In the genomic region with DNA sequence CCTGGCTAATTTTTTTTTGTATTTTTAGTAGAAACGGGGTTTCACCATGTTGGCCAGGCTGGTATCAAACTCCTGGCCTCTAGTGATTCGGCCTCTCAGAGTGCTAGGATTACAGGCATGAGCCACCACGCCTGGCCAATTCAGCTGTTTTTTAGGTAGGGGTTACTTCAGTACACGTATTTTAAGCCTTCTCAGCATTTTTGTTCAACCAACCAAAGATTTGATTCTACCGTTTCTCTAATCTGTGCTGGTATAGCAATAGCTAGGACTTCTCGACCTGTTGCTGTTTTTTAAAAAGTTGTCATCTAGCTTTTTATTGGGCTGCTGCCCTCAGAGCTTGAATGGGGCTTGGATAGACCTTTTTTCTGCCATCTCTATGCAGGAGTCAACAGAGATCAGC, we compare ENCODE assay signal across 15 cellular contexts. TPM values are rescaled to one million over a fixed set of nuclear protein-coding genes. Genes with fewer than 3 reads are reported as not detected.
DNase-seq lines count a peak whose midpoint lies in the region; ATAC-seq and TF ChIP-seq lines count a peak whose summit lies in the region.
"Had no signal": no experiment of that assay in that cellular context is flagged by ENCODE, and none has a peak within 500 bp of the region (broad histone marks: within the 10 kb centered on the region; RNA-seq: fewer than 3 reads in every experiment).

No MANE protein-coding gene starts in this region.

- in situ Hi-C loops in IMR-90 (cut with MboI; ENCODE audit: low sequenced_read_pairs): no loop called here

- no peak for TF ChIP-seq EP300 in sigmoid colon (IDR thresholded peaks at IDR 0.05)

- H3K27me3 ChIP-seq in IMR-90 (ENCODE audit: control insufficient read depth, insufficient read depth, low read length) (no peaks in the 10 kb centered on the region), sigmoid colon (no peaks in the 10 kb centered on the region), H7 (ENCODE audit: control insufficient read depth, insufficient read depth, low read length) (no peaks in the 10 kb centered on the region)

- H3K14ac ChIP-seq in IMR-90 (replicated peaks; ENCODE audit: low read depth, low read length): no peak overlapping the region

- no peak overlapping the region for H2BK20ac ChIP-seq in IMR-90 (ENCODE audit: low read depth, low read length)

- H3K56ac ChIP-seq in IMR-90 (ENCODE audit: extremely low read depth, insufficient read depth, low read length): no peak overlapping the region

- dilution Hi-C loops in IMR-90 (cut with HindIII; ENCODE audit: low sequenced_read_pairs, unreplicated experiment): no loop called here

- no peak overlapping the region for H4K5ac ChIP-seq in IMR-90 (ENCODE audit: low read depth, low read length)

- peaks cover 0 to 5% of the 10 kb centered on the region in 2 experiments; a peak in 1 of 4 replicates for H3K79me1 ChIP-seq in IMR-90 (ENCODE audit: low read depth in 1 of 2, low read length in 2 of 2)

- no peak overlapping the region for H2BK15ac ChIP-seq in IMR-90 (ENCODE audit: low read depth, low read length)

- no TSS peak for BruUV-seq in IMR-90 (replicated peaks; lab: Mats Ljungman, UMichigan)

- H3K4me1 ChIP-seq in IMR-90 (ENCODE audit: control insufficient read depth, insufficient read depth, low read length): peaks cover 2% of the 10 kb centered on the region; the same call in 1 of the 2 replicates
- H3K4me1 ChIP-seq in sigmoid colon: no peaks in the 10 kb centered on the region

- no peak overlapping the region for H4K8ac ChIP-seq in IMR-90 (ENCODE audit: low read depth in 2 of 2, low read length in 2 of 2)

- no peak for TF ChIP-seq RAD21 in IMR-90 (IDR thresholded peaks at IDR 0.05; ENCODE audit: low read length)

- no peak overlapping the region for H2AK5ac ChIP-seq in IMR-90 (ENCODE audit: low read depth, low read length)

- ATAC-seq in IMR-90 (ENCODE audit: low read depth) (no peak), left lobe of liver (peak; percentile 44)
- ATAC-seq: GM12878 had no signal

- no peaks in the 10 kb centered on the region for H4K20me1 ChIP-seq in IMR-90 (ENCODE audit: insufficient read depth, low read length)

- H2BK120ac ChIP-seq in IMR-90 (ENCODE audit: low read depth, low read length): no peak overlapping the region

- no peaks in the 10 kb centered on the region for H3K36me3 ChIP-seq in IMR-90 (ENCODE audit: control insufficient read depth, insufficient read depth, low read length)
- no peaks in the 10 kb centered on the region for H3K36me3 ChIP-seq in sigmoid colon
- H3K36me3 ChIP-seq in H7 (replicated peaks; ENCODE audit: control insufficient read depth, insufficient read depth, low read length): no peaks in the 10 kb centered on the region

- no peak for DNase-seq in IMR-90
- no peak for DNase-seq in left lobe of liver (ENCODE audit: low spot score)
- DNase-seq in sigmoid colon: peak; percentile 6
- DNase-seq in GF-D8 (lab: John Stamatoyannopoulos, UW): no peak
- DNase-seq in NCI-H526 (lab: John Stamatoyannopoulos, UW): no peak
- no peak for DNase-seq in H7
- DNase-seq: AML-193; Calu3; CD4-positive, alpha-beta T cell; DMS79 treated with DMSO at 0.1 percent for 48 hours; GOT3; H9; KBM-7 had no signal

- TF ChIP-seq POLR2A in IMR-90 (IDR thresholded peaks at IDR 0.05; ENCODE audit: low read depth, low read length): no peak
- no peak for TF ChIP-seq POLR2A in sigmoid colon (IDR thresholded peaks at IDR 0.05)

- H3K27ac ChIP-seq in IMR-90 (ENCODE audit: insufficient read depth, low read length) (no peak overlapping the region), sigmoid colon (no peak overlapping the region)
- H3K27ac ChIP-seq: C4-2B had no signal

- no peak overlapping the region for H2BK5ac ChIP-seq in IMR-90 (ENCODE audit: low read depth, low read length, poor library complexity, severe bottlenecking)

- H3K18ac ChIP-seq in IMR-90 (ENCODE audit: low read depth, low read length): no peak overlapping the region

- H3K9me3 ChIP-seq in IMR-90 (ENCODE audit: control insufficient read depth, insufficient read depth, low read length) (no peaks in the 10 kb centered on the region), sigmoid colon (no peaks in the 10 kb centered on the region)

- H3K23ac ChIP-seq in IMR-90 (ENCODE audit: low read depth, low read length): no peak overlapping the region

- no peak overlapping the region for H3K4me2 ChIP-seq in IMR-90 (ENCODE audit: low read depth, low read length)

- WGBS in IMR-90 (ENCODE audit: extremely low coverage in 2 of 2, insufficient read length in 1 of 2), 2 experiments: 80% methylated on average over 2 of the region's 6 CpGs; no CpG with 5 or more reads in 1 of the 2 experiments
- WGBS in sigmoid colon, 2 donors: 91 to 92% methylated on average over 6 of the region's 6 CpGs

- no peak overlapping the region for H4K91ac ChIP-seq in IMR-90 (ENCODE audit: insufficient read depth, low read depth, low read length)

- no peak overlapping the region for H2AK9ac ChIP-seq in IMR-90 (replicated peaks; ENCODE audit: low read depth, low read length, poor library complexity)

- no peak overlapping the region for H3K9ac ChIP-seq in IMR-90 (ENCODE audit: low read depth, low read length)

- TF ChIP-seq CTCF in IMR-90 (conservative IDR thresholded peaks at IDR 0.05; ENCODE audit: low read depth, low read length) (no peak), sigmoid colon (IDR thresholded peaks at IDR 0.05) (no peak)

- no peak overlapping the region for H3K4ac ChIP-seq in IMR-90 (ENCODE audit: low read depth, low read length)

- H2AFZ ChIP-seq in IMR-90 (replicated peaks; ENCODE audit: low read length, poor library complexity): no peak overlapping the region

- no peak overlapping the region for H3K4me3 ChIP-seq in IMR-90 (ENCODE audit: insufficient read depth, low read depth, low read length)
- H3K4me3 ChIP-seq in sigmoid colon: no peak overlapping the region
- H3K4me3 ChIP-seq in H7 (ENCODE audit: insufficient read depth, low read depth, low read length): no peak overlapping the region
- H3K4me3 ChIP-seq: GM12878 had no signal

- H3K9me1 ChIP-seq in IMR-90 (ENCODE audit: insufficient read depth, low read length): peaks cover 7% of the 10 kb centered on the region; the same call in 1 of the 2 replicates

- CTCF ChIA-PET in IMR-90 (lab: Yijun Ruan, JAX): no interaction called here

- intact Hi-C loops in IMR-90 (cut with micrococcal nuclease): no loop called here
- intact Hi-C loops in sigmoid colon (cut with DNase I): no loop called here

- POLR2A ChIA-PET in IMR-90 (lab: Charles Lee; ENCODE audit: unreplicated experiment): no interaction called here

TF ChIP-seq in IMR-90, 13 proteins besides CTCF, POLR2A, EP300 and RAD21:
- no peak for TF ChIP-seq USF2 (IDR thresholded peaks at IDR 0.05; ENCODE audit: low read depth, low read length)
- TF ChIP-seq MAFK (IDR thresholded peaks at IDR 0.05; ENCODE audit: low read depth, low read length): peak; percentile 44; the same call in 1 of the 2 replicates

RNA-seq across cellular contexts. Expression of gene PROSER2, which starts 34.9 kb away (rescaled TPM):
- total RNA-seq in IMR-90 (2012; rRNA removed) (1.4 TPM in 2 replicates), left lobe of liver (38.3 TPM), sigmoid colon (1 to 10 TPM in 3 of 4 donors, under 1 TPM in 1; 0.71 to 2.5 (median 1.6) TPM)
- polyA plus RNA-seq in IMR-90 (2012; rRNA removed) (2.0 and 2.1 TPM in 2 replicates), sigmoid colon (1 to 10 TPM in 2 of 3 donors, under 1 TPM in 1; 0.60 to 2.8 (median 2.3) TPM)
- polyA plus RNA-seq in IMR-90 (2012; cell fraction: cytosol; rRNA removed): 2.3 and 2.7 TPM in 2 replicates
- polyA plus RNA-seq in IMR-90 (2012; cell fraction: nucleus; rRNA removed; ENCODE audit: low replicate concordance): 1.8 and 3.5 TPM in 2 replicates
- 15.0 and 16.4 TPM in 2 replicates for total RNA-seq in H7 (2014; rRNA removed; shearing (Covaris generic))
